20 cellular contexts compared by ENCODE assay signal in genomic region chr5:127306647-127307046, GRCh38. TPM values are rescaled to one million over a fixed set of nuclear protein-coding genes. Genes with fewer than 3 reads are reported as not detected.
"Had no signal": no experiment of that assay in that cellular context is flagged by ENCODE, and none has a peak within 500 bp of the region (broad histone marks: within the 10 kb centered on the region; RNA-seq: fewer than 3 reads in every experiment).

No MANE protein-coding gene starts in this region.

- DNase-seq: activated CD4-positive, alpha-beta T cell treated with anti-CD3 and anti-CD28 coated beads for 4 hours; activated CD8-positive, alpha-beta T cell treated with anti-CD3 and anti-CD28 coated beads for 36 hours; activated effector memory CD4-positive, alpha-beta T cell treated with Interleukin-2 at 50 U/mL for 16 hours; activated T-cell treated with anti-CD3 and anti-CD28 coated beads, Interleukin-2, amount 50 U/mL, for 4 hours; amniotic stem cell; effector CD4-positive, alpha-beta T cell; esophagus squamous epithelium; hippocampal formation; nephron progenitor cell; right lobe of liver; stimulated activated CD4-positive, alpha-beta T cell treated with anti-CD3 and anti-CD28 coated beads, Interleukin-1b, Interleukin-23, amount 100 ng/mL, for 48 hours; stimulated activated naive CD8-positive, alpha-beta T cell treated with anti-CD3 and anti-CD28 coated beads, Interleukin-15, amount 100 ng/mL, for 72 hours; T-helper 2 cell; upper lobe of right lung had no signal

- H3K4me1 ChIP-seq: esophagus squamous epithelium, upper lobe of right lung had no signal

- H3K4me3 Mint-ChIP-seq: activated CD8-positive, alpha-beta T cell treated with anti-CD3 and anti-CD28 coated beads for 36 hours; activated naive CD4-positive, alpha-beta T cell treated with anti-CD3 and anti-CD28 coated beads, Interleukin-2, amount 50 U/mL, for 24 hours; activated T-cell treated with anti-CD3 and anti-CD28 coated beads, Interleukin-2, amount 50 U/mL, for 4 hours; nephron progenitor cell; stimulated activated naive CD8-positive, alpha-beta T cell treated with anti-CD3 and anti-CD28 coated beads, Interleukin-15, amount 100 ng/mL, for 72 hours; WTC11 had no signal

- H3K9me3 Mint-ChIP-seq: activated CD8-positive, alpha-beta T cell treated with anti-CD3 and anti-CD28 coated beads for 36 hours; activated naive CD4-positive, alpha-beta T cell treated with anti-CD3 and anti-CD28 coated beads, Interleukin-2, amount 50 U/mL, for 24 hours; activated T-cell treated with anti-CD3 and anti-CD28 coated beads, Interleukin-2, amount 50 U/mL, for 4 hours; stimulated activated naive CD8-positive, alpha-beta T cell treated with anti-CD3 and anti-CD28 coated beads, Interleukin-15, amount 100 ng/mL, for 72 hours had no signal

- H3K4me1 Mint-ChIP-seq: activated naive CD4-positive, alpha-beta T cell treated with anti-CD3 and anti-CD28 coated beads, Interleukin-2, amount 50 U/mL, for 24 hours; stimulated activated naive CD8-positive, alpha-beta T cell treated with anti-CD3 and anti-CD28 coated beads, Interleukin-15, amount 100 ng/mL, for 72 hours had no signal

- H3K36me3 Mint-ChIP-seq: activated naive CD4-positive, alpha-beta T cell treated with anti-CD3 and anti-CD28 coated beads, Interleukin-2, amount 50 U/mL, for 24 hours had no signal

- H3K27me3 ChIP-seq: cardiac muscle cell, esophagus squamous epithelium, right lobe of liver, upper lobe of right lung had no signal

- ATAC-seq: activated CD8-positive, alpha-beta T cell treated with anti-CD3 and anti-CD28 coated beads for 36 hours; activated T-cell treated with anti-CD3 and anti-CD28 coated beads, Interleukin-2, amount 50 U/mL, for 4 hours; right lobe of liver; stimulated activated naive CD8-positive, alpha-beta T cell treated with anti-CD3 and anti-CD28 coated beads, Interleukin-15, amount 100 ng/mL, for 72 hours; upper lobe of right lung; WTC11 had no signal

- H3K27ac ChIP-seq: cardiac muscle cell, coronary artery, esophagus squamous epithelium, right lobe of liver, thoracic aorta, upper lobe of right lung had no signal

- H3K36me3 ChIP-seq: cardiac muscle cell, esophagus squamous epithelium, right lobe of liver, thoracic aorta, upper lobe of right lung had no signal

- H3K9me3 ChIP-seq: esophagus squamous epithelium, right lobe of liver, thoracic aorta, upper lobe of right lung had no signal

- H3K27me3 Mint-ChIP-seq: activated naive CD4-positive, alpha-beta T cell treated with anti-CD3 and anti-CD28 coated beads, Interleukin-2, amount 50 U/mL, for 24 hours had no signal

- H3K27ac Mint-ChIP-seq: activated CD8-positive, alpha-beta T cell treated with anti-CD3 and anti-CD28 coated beads for 36 hours; activated naive CD4-positive, alpha-beta T cell treated with anti-CD3 and anti-CD28 coated beads, Interleukin-2, amount 50 U/mL, for 24 hours; nephron progenitor cell; progenitor cell of endocrine pancreas; stimulated activated naive CD8-positive, alpha-beta T cell treated with anti-CD3 and anti-CD28 coated beads, Interleukin-15, amount 100 ng/mL, for 72 hours; WTC11 had no signal

- H3K4me3 ChIP-seq: cardiac muscle cell, coronary artery, esophagus squamous epithelium, right lobe of liver, thoracic aorta, upper lobe of right lung had no signal

RNA-seq across cellular contexts. Expression of gene MEGF10, which starts 16.1 kb away (rescaled TPM):
- total RNA-seq: activated CD8-positive, alpha-beta T cell treated with anti-CD3 and anti-CD28 coated beads for 36 hours; activated T-cell treated with anti-CD3 and anti-CD28 coated beads, Interleukin-2, amount 50 U/mL, for 4 hours had no signal
